28 cellular contexts compared by ENCODE assay signal in genomic region chr12:122615780-122616179, GRCh38.
"Had no signal": no experiment of that assay in that cellular context is flagged by ENCODE, and none has a peak within 500 bp of the region (broad histone marks: within the 10 kb centered on the region; RNA-seq: fewer than 3 reads in every experiment).

No MANE protein-coding gene starts in this region.

- H3K4me3 ChIP-seq: adrenal gland, body of pancreas, gastroesophageal sphincter, heart right ventricle had no signal

- H3K27me3 ChIP-seq: adrenal gland, body of pancreas, gastroesophageal sphincter, heart right ventricle had no signal

- H3K36me3 ChIP-seq: adrenal gland had no signal

- H3K27ac ChIP-seq: adrenal gland, body of pancreas, epithelial cell of prostate, heart right ventricle had no signal

- H3K9me3 ChIP-seq: adrenal gland, body of pancreas, gastroesophageal sphincter, heart right ventricle had no signal

- DNase-seq: activated CD4-positive, alpha-beta memory T cell treated with anti-CD3 and anti-CD28 coated beads for 36 hours; activated CD4-positive, alpha-beta T cell treated with anti-CD3 and anti-CD28 coated beads for 36 hours; activated CD4-positive, alpha-beta T cell treated with anti-CD3 and anti-CD28 coated beads, Interleukin-2, amount 10 ng/mL, durations not matched to agents 24 days and 14 days; activated CD4-positive, CD25-positive, alpha-beta regulatory T cell; activated CD4-positive, CD25-positive, alpha-beta regulatory T cell treated with anti-CD3 and anti-CD28 coated beads, Interleukin-2, amount 50 U/mL, for 72 hours; activated CD8-positive, alpha-beta memory T cell treated with anti-CD3 and anti-CD28 coated beads, Interleukin-2, amount 10 ng/mL, durations not matched to agents 7 days and 5 days; activated CD8-positive, alpha-beta memory T cell treated with anti-CD3 and anti-CD28 coated beads, Interleukin-2, amount 50 U/mL, for 4 hours; activated CD8-positive, alpha-beta T cell treated with anti-CD3 and anti-CD28 coated beads, Interleukin-2, amount 10 ng/mL, durations not matched to agents 7 days and 5 days; activated effector memory CD4-positive, alpha-beta T cell treated with anti-CD3 and anti-CD28 coated beads, Interleukin-2, amount 50 U/mL, for 16 hours; activated naive CD4-positive, alpha-beta T cell treated with anti-CD3 and anti-CD28 coated beads for 36 hours; activated naive CD8-positive, alpha-beta T cell treated with anti-CD3 and anti-CD28 coated beads for 36 hours; activated naive CD8-positive, alpha-beta T cell treated with anti-CD3 and anti-CD28 coated beads, Interleukin-2, amount 50 U/mL, for 24 hours; activated T-cell treated with anti-CD3 and anti-CD28 coated beads, Interleukin-2, amount 50 U/mL, for 1 hour; activated T-cell treated with anti-CD3 and anti-CD28 coated beads, Interleukin-2, amount 50 U/mL, for 48 hours; adrenal gland; amygdala; aorta; body of pancreas; caudate nucleus; cortex of kidney; dermis blood vessel endothelial cell; effector CD4-positive, alpha-beta T cell; effector memory CD8-positive, alpha-beta T cell; foreskin melanocyte; heart right ventricle; T-helper 2 cell had no signal

- H3K4me1 ChIP-seq: body of pancreas, heart right ventricle had no signal
